In genomic region chr3:119240582-119241434, GRCh38 we compare ENCODE assay signal across 8 cellular contexts. TPM values are rescaled to one million over a fixed set of nuclear protein-coding genes. Genes with fewer than 3 reads are reported as not detected.
DNase-seq lines count a peak whose midpoint lies in the region; TF ChIP-seq lines count a peak whose summit lies in the region.

TSS of gene B4GALT4 (minus strand) at chr3:119240878. CDS start at chr3:119230099, 10,779 bp downstream.

- peaks cover 4% of the 10 kb centered on the region; the same call in 1 of the 2 replicates for H3F3A ChIP-seq in Loucy (ENCODE audit: low read depth)

- H2AFZ ChIP-seq in Loucy (ENCODE audit: low read length) = peak within 1 kb of the TSS; percentile 95

- in situ Hi-C loops in G401 (cut with HindIII; ENCODE audit: low sequenced_read_pairs) = no loop called here

- no peak for TF ChIP-seq CTCF in Loucy (conservative IDR thresholded peaks at IDR 0.05; ENCODE audit: low read length)
- TF ChIP-seq CTCF in foreskin fibroblast (IDR thresholded peaks at IDR 0.05; ENCODE audit: low read depth, low read length) = no peak
- no peak for TF ChIP-seq CTCF in neural crest cell (conservative IDR thresholded peaks at IDR 0.05)

- no peaks in the 10 kb centered on the region for H3K36me3 Mint-ChIP-seq in neural crest cell (ENCODE audit: low read depth)

- peaks cover 18% of the 10 kb centered on the region for H3K4me1 Mint-ChIP-seq in neural crest cell

- H3K4me3 Mint-ChIP-seq in neural crest cell = peak within 1 kb of the TSS; percentile 85

- peak within 1 kb of the TSS; percentile 80 for H3K27ac ChIP-seq in stomach smooth muscle (ENCODE audit: low read length)

- H3K4me2 ChIP-seq in Loucy (ENCODE audit: low read depth, low read length, poor library complexity, severe bottlenecking) = peak within 1 kb of the TSS; percentile 95

- H3K9me3 ChIP-seq in Loucy (ENCODE audit: insufficient read depth, low read depth, low read length) (no peaks in the 10 kb centered on the region), stomach smooth muscle (ENCODE audit: control insufficient read depth in 2 of 2, low read length in 2 of 2) (no peaks in the 10 kb centered on the region)

- H3K9ac ChIP-seq in Loucy (ENCODE audit: low read depth, low read length, poor library complexity, severe bottlenecking) (peak within 1 kb of the TSS; percentile 77), stomach smooth muscle (ENCODE audit: low read length in 2 of 2) (peak within 1 kb of the TSS; percentile 75 to 86)

- peak; percentile 83 for DNase-seq in G401 (ENCODE audit: low spot score)
- DNase-seq in H7 = peak; percentile 92
- DNase-seq in SHP77 treated with DMSO at 0.1 percent for 48 hours (lab: John Stamatoyannopoulos, UW) = peak; percentile 43
- DNase-seq in activated gamma-delta T cell (lab: John Stamatoyannopoulos, UW) = peak; percentile 48
- peak; percentile 88 to 96 for DNase-seq in foreskin fibroblast
- peak; percentile 69 for DNase-seq in neural crest cell (ENCODE audit: low read depth, low spot score)

- no peaks in the 10 kb centered on the region for H3K27me3 Mint-ChIP-seq in neural crest cell (ENCODE audit: low read depth)

- no peaks in the 10 kb centered on the region for H3K9me2 ChIP-seq in Loucy (replicated peaks; ENCODE audit: low read depth, low read length)

- H3K36me3 ChIP-seq in H7 (replicated peaks; ENCODE audit: control insufficient read depth, insufficient read depth, low read length) (peaks cover 3% of the 10 kb centered on the region), Loucy (ENCODE audit: insufficient read depth, low read length) (0 out of 2 replicates have a peak, but pooled peaks cover under 1% of the 10 kb centered on the region), stomach smooth muscle (ENCODE audit: control insufficient read depth in 2 of 2, insufficient read depth in 2 of 2, low read length in 2 of 2) (peaks cover 2 to 4% of the 10 kb centered on the region in 2 donors)

- H3K4me1 ChIP-seq in Loucy (ENCODE audit: insufficient read depth, low read length, poor library complexity, severe bottlenecking) (peaks cover 39% of the 10 kb centered on the region), stomach smooth muscle (ENCODE audit: control insufficient read depth, insufficient read depth, low read length) (peaks cover 12% of the 10 kb centered on the region)

- H3K27me3 ChIP-seq in H7 (ENCODE audit: control insufficient read depth, insufficient read depth, low read length) = no peaks in the 10 kb centered on the region
- no peaks in the 10 kb centered on the region for H3K27me3 ChIP-seq in Loucy (ENCODE audit: insufficient read depth, low read length, poor library complexity, severe bottlenecking)
- no peaks in the 10 kb centered on the region for H3K27me3 ChIP-seq in stomach smooth muscle (ENCODE audit: control insufficient read depth in 1 of 2, insufficient read depth in 2 of 2, low read length in 2 of 2)

- H3K9me3 Mint-ChIP-seq in neural crest cell = peaks cover 4% of the 10 kb centered on the region

- H4K20me1 ChIP-seq in Loucy (ENCODE audit: insufficient read depth, low read length, poor library complexity, severe bottlenecking) = peaks cover 13% of the 10 kb centered on the region

- peaks cover 43% of the 10 kb centered on the region; the same call in 1 of the 2 replicates for H3K79me2 ChIP-seq in Loucy (ENCODE audit: insufficient read depth, low read length)

- H3K4me3 ChIP-seq in H7 (ENCODE audit: insufficient read depth, low read depth, low read length) (peak within 1 kb of the TSS; percentile 74), Loucy (ENCODE audit: low read length, poor library complexity, severe bottlenecking) (peak within 1 kb of the TSS; percentile 98), foreskin fibroblast (ENCODE audit: low read depth in 1 of 2, low read length in 2 of 2) (peak within 1 kb of the TSS; percentile 66 to 67), stomach smooth muscle (ENCODE audit: low read length in 2 of 2) (peak within 1 kb of the TSS; percentile 83 to 88)

- H3K27ac Mint-ChIP-seq in neural crest cell (ENCODE audit: unreplicated experiment) = no peak within 1 kb of the TSS

RNA-seq across cellular contexts. Expression of gene B4GALT4, which starts in this region (rescaled TPM):
- 8.7 and 17.8 TPM in 2 replicates for total RNA-seq in G401 (2014; rRNA removed; shearing (Covaris generic))
- 31.7 and 34.1 TPM in 2 replicates for total RNA-seq in H7 (2014; rRNA removed; shearing (Covaris generic))
- 12.0 and 12.1 TPM in 2 replicates for total RNA-seq in neural crest cell

Comparison
In these comparisons a context has a peak if more than half of its experiments do, and no peak if none do; other contexts are left out.
1. Peak in every context shown above with its lines: DNase-seq, H3K4me3 ChIP-seq and H3K27ac ChIP-seq.